Comparison of ENCODE assay signal across 22 cellular contexts in genomic region chr4:186762865-186763264, GRCh38. TPM values are rescaled to one million over a fixed set of nuclear protein-coding genes. Genes with fewer than 3 reads are reported as not detected.
A peak's percentile ranks its signal among the peaks of the same experiment; 100 is the strongest.
DNase-seq lines count a peak whose midpoint lies in the region; ATAC-seq and TF ChIP-seq lines count a peak whose summit lies in the region.
"Had no signal": no experiment of that assay in that cellular context is flagged by ENCODE, and none has a peak within 500 bp of the region (broad histone marks: within the 10 kb centered on the region; RNA-seq: fewer than 3 reads in every experiment).

No MANE protein-coding gene starts in this region.

- H3K9me3 ChIP-seq in HCT116 (ENCODE audit: control insufficient read depth in 1 of 2, insufficient read depth in 1 of 2, low read depth in 1 of 2, low read length in 2 of 2) (no peaks in the 10 kb centered on the region), Karpas-422 (ENCODE audit: low read length) (no peaks in the 10 kb centered on the region), Panc1 (ENCODE audit: control insufficient read depth, insufficient read depth, low read depth, low read length) (no peaks in the 10 kb centered on the region)
- H3K9me3 ChIP-seq: BE2C had no signal

- H3K36me3 ChIP-seq in HCT116 (ENCODE audit: control insufficient read depth in 1 of 2, insufficient read depth in 2 of 2, low read length in 2 of 2) (no peaks in the 10 kb centered on the region), Karpas-422 (ENCODE audit: insufficient read depth, low read length) (no peaks in the 10 kb centered on the region), Panc1 (ENCODE audit: control insufficient read depth, insufficient read depth, low read length) (no peaks in the 10 kb centered on the region)
- H3K36me3 ChIP-seq: BE2C had no signal

- no peaks in the 10 kb centered on the region for H3K79me2 ChIP-seq in HCT116 (ENCODE audit: insufficient read depth, low read length)
- H3K79me2 ChIP-seq in Karpas-422 (ENCODE audit: low read length), result no peaks in the 10 kb centered on the region

- in situ Hi-C loops in Panc1 (cut with HindIII; ENCODE audit: low pct_unique_long_range_greater_than_20kb, low sequenced_read_pairs), result no loop called here

- H3K9me2 ChIP-seq in HCT116 (ENCODE audit: insufficient read depth), result no peaks in the 10 kb centered on the region
- no peaks in the 10 kb centered on the region for H3K9me2 ChIP-seq in Karpas-422 (replicated peaks; ENCODE audit: insufficient read depth, low read length)

- no peak for TF ChIP-seq POLR2A in HCT116 (IDR thresholded peaks at IDR 0.05; ENCODE audit: borderline replicate concordance, extremely low read depth, insufficient read depth, insufficient read length)

- POLR2A ChIA-PET in HCT116 (lab: Charles Lee) (no interaction called here), Panc1 (lab: Charles Lee) (no interaction called here)

- no peak overlapping the region for H3K4me2 ChIP-seq in HCT116 (ENCODE audit: low read length)
- H3K4me2 ChIP-seq in Karpas-422 (ENCODE audit: low read depth, low read length, poor library complexity, severe bottlenecking), result peak overlapping the region; percentile 61

- H3K9ac ChIP-seq in HCT116 (ENCODE audit: low read length), result no peak overlapping the region
- no peak overlapping the region for H3K9ac ChIP-seq in Karpas-422 (ENCODE audit: low read length)
- H3K9ac ChIP-seq: GM23248 had no signal

- no peak for ATAC-seq in HCT116
- 0 out of 2 replicates have a peak, but pooled peaks have one; percentile 39 for ATAC-seq in Panc1
- peak; percentile 27 for ATAC-seq in foreskin keratinocyte
- ATAC-seq: GM12878 had no signal

- peaks cover 17 to 27% of the 10 kb centered on the region in 2 experiments for H3K4me1 ChIP-seq in HCT116 (ENCODE audit: control insufficient read depth in 1 of 2, insufficient read depth in 2 of 2, low read length in 2 of 2)
- H3K4me1 ChIP-seq in Karpas-422 (ENCODE audit: low read length), result peaks cover 45% of the 10 kb centered on the region
- peaks cover 9% of the 10 kb centered on the region for H3K4me1 ChIP-seq in Panc1 (ENCODE audit: control insufficient read depth, insufficient read depth, low read length)
- peaks cover 16% of the 10 kb centered on the region for H3K4me1 ChIP-seq in foreskin keratinocyte
- H3K4me1 ChIP-seq: BE2C had no signal

- no peak for TF ChIP-seq CTCF in HCT116 (IDR thresholded peaks at IDR 0.05 in 2 of 3, conservative IDR thresholded peaks at IDR 0.05 in 1 of 3; ENCODE audit: borderline replicate concordance in 1 of 3, insufficient read depth in 1 of 3, low read depth in 2 of 3, low read length in 2 of 3)
- TF ChIP-seq CTCF in Panc1 (IDR thresholded peaks at IDR 0.05), result no peak
- no peak for TF ChIP-seq CTCF in foreskin keratinocyte (conservative IDR thresholded peaks at IDR 0.05)

- intact Hi-C loops in HCT116 (cut with micrococcal nuclease) (no loop called here), Panc1 (cut with micrococcal nuclease; ENCODE audit: unreplicated experiment) (no loop called here)

- no peak for TF ChIP-seq RAD21 in HCT116 (IDR thresholded peaks at IDR 0.05; ENCODE audit: low read depth)

- H3K27me3 ChIP-seq in HCT116 (ENCODE audit: insufficient read depth, low read length) (no peaks in the 10 kb centered on the region), Karpas-422 (ENCODE audit: low read length) (no peaks in the 10 kb centered on the region), Panc1 (ENCODE audit: control insufficient read depth, insufficient read depth, low read length) (no peaks in the 10 kb centered on the region), foreskin keratinocyte (no peaks in the 10 kb centered on the region)
- H3K27me3 ChIP-seq: BE2C had no signal

- CTCF ChIA-PET in HCT116 (lab: Charles Lee), result no interaction called here
- CTCF ChIA-PET in Panc1 (lab: Charles Lee), result no interaction called here

- H2AFZ ChIP-seq in HCT116 (ENCODE audit: low read depth, low read length, poor library complexity, severe bottlenecking) (peak overlapping the region; percentile 42), Karpas-422 (ENCODE audit: low read length) (no peak overlapping the region)
- H2AFZ ChIP-seq: GM23248 had no signal

- H4K20me1 ChIP-seq in HCT116 (ENCODE audit: insufficient read depth) (no peaks in the 10 kb centered on the region), Karpas-422 (ENCODE audit: insufficient read depth, low read depth, low read length) (no peaks in the 10 kb centered on the region)

- BruUV-seq in HCT116 (replicated peaks; lab: Mats Ljungman, UMichigan), result no TSS peak
- no TSS peak for BruUV-seq in Panc1 (replicated peaks; lab: Mats Ljungman, UMichigan)

- no peak overlapping the region for H3K27ac ChIP-seq in HCT116 (ENCODE audit: low read depth, low read length)
- H3K27ac ChIP-seq in Karpas-422 (ENCODE audit: low read length), result no peak overlapping the region
- no peak overlapping the region; the same call in 1 of the 2 replicates for H3K27ac ChIP-seq in Panc1 (ENCODE audit: low read length)
- H3K27ac ChIP-seq in foreskin keratinocyte, result no peak overlapping the region
- H3K27ac ChIP-seq: GM23248 had no signal

- no peak for DNase-seq in HCT116 (ENCODE audit: low read depth, low spot score)
- DNase-seq in Karpas-422, result no peak
- no peak for DNase-seq in Panc1 (ENCODE audit: low read depth, low spot score)
- no peak for DNase-seq in foreskin keratinocyte
- DNase-seq in stimulated activated naive CD4-positive, alpha-beta T cell (lab: John Stamatoyannopoulos, UW), result no peak
- DNase-seq in H4 (ENCODE audit: low spot score), result no peak
- no peak for DNase-seq in NCI-H345 treated with DMSO at 0.1 percent for 48 hours (lab: John Stamatoyannopoulos, UW; ENCODE audit: unreplicated experiment)
- DNase-seq: ACHN; BE2C; C1 segment of cervical spinal cord; CD4-positive, CD25-positive, alpha-beta regulatory T cell; CD8-positive, alpha-beta memory T cell; COR-L47; DMS 273 treated with DMSO at 0.1 percent for 48 hours; DMS53; DND-41; EL; GM23248; HCEC 1CT; KBM-7 had no signal

- H3K4me3 ChIP-seq in HCT116 (replicated peaks in 1 of 2; ENCODE audit: low read depth in 1 of 2, low read length in 2 of 2) (no peak overlapping the region), Karpas-422 (ENCODE audit: low read length) (no peak overlapping the region), Panc1 (ENCODE audit: low read depth in 2 of 2, low read length in 2 of 2) (no peak overlapping the region)
- H3K4me3 ChIP-seq: GM12878, GM23248 had no signal

- RAD21 ChIA-PET in HCT116 (lab: Charles Lee; ENCODE audit: low non-redundant PET in 1 of 2, low total read pairs in 2 of 2, uncharacterized antibody in 2 of 2, unreplicated experiment in 2 of 2), result no interaction called here

TF ChIP-seq in HCT116, 20 proteins besides CTCF, POLR2A, EP300 and RAD21 (continues in another document):
- TF ChIP-seq ELF1 (IDR thresholded peaks at IDR 0.05; ENCODE audit: borderline replicate concordance, low read depth) (no peak), ZNF274 (IDR thresholded peaks at IDR 0.05; ENCODE audit: low read depth, low read length) (no peak), JUND (IDR thresholded peaks at IDR 0.05) (no peak), CBX3 (IDR thresholded peaks at IDR 0.05; ENCODE audit: low read depth) (no peak), TCF7L2 (IDR thresholded peaks at IDR 0.05; ENCODE audit: borderline replicate concordance, extremely low read depth, insufficient read depth, insufficient read length) (no peak), SIN3A (IDR thresholded peaks at IDR 0.05; ENCODE audit: low read depth) (no peak), SRF (IDR thresholded peaks at IDR 0.05; ENCODE audit: low read depth) (no peak), ZFX (IDR thresholded peaks at IDR 0.05) (no peak), POLR2AphosphoS5 (IDR thresholded peaks at IDR 0.05; ENCODE audit: low read depth, low read length) (no peak), ATF3 (IDR thresholded peaks at IDR 0.05) (no peak), EZH2 (IDR thresholded peaks at IDR 0.05) (no peak), CEBPB (IDR thresholded peaks at IDR 0.05; ENCODE audit: low read depth) (no peak), YY1 (IDR thresholded peaks at IDR 0.05; ENCODE audit: extremely low read depth, insufficient replicate concordance, low read depth, low read length) (no peak), MAX (IDR thresholded peaks at IDR 0.05) (no peak), EGR1 (IDR thresholded peaks at IDR 0.05; ENCODE audit: low read depth) (no peak), ZBTB33 (IDR thresholded peaks at IDR 0.05; ENCODE audit: extremely low read depth, insufficient replicate concordance, low read length) (no peak), SP1 (IDR thresholded peaks at IDR 0.05; ENCODE audit: low read depth) (no peak), EZH2phosphoT487 (IDR thresholded peaks at IDR 0.05; ENCODE audit: borderline replicate concordance) (no peak), FOSL1 (IDR thresholded peaks at IDR 0.05; ENCODE audit: low read depth) (no peak)

RNA-seq across cellular contexts. Expression of gene FAT1, which starts 39.2 kb away (rescaled TPM):
- total RNA-seq in HCT116 (2021; ENCODE audit: unreplicated experiment) (676 TPM), Panc1 (2021; ENCODE audit: unreplicated experiment) (288 TPM), foreskin keratinocyte (288 and 372 TPM in 2 replicates)
- polyA plus RNA-seq in HCT116 (2012), result 458 and 528 TPM in 2 replicates
- 0.15 TPM in 1 of 2 replicates, not detected in the other for total RNA-seq in Karpas-422 (2014; rRNA removed; shearing (Covaris generic); ENCODE audit: low replicate concordance)
- polyA plus RNA-seq in Panc1 (2012; ENCODE audit: insufficient read length), result 203 TPM
- 76.3 and 112 TPM in 2 replicates for polyA plus RNA-seq in foreskin keratinocyte
- 71.1 and 71.6 TPM in 2 replicates for total RNA-seq in H4 (2014; rRNA removed; shearing (Covaris generic))
- total RNA-seq: CD4-positive, CD25-positive, alpha-beta regulatory T cell; CD8-positive, alpha-beta memory T cell had no signal
- polyA plus RNA-seq: CD8-positive, alpha-beta memory T cell; IgD-negative memory B cell had no signal

Comparison
In these comparisons a context has a peak if more than half of its experiments do, and no peak if none do; other contexts are left out.
1. RNA of gene FAT1, which starts 39.2 kb away (total RNA-seq): 676 TPM in HCT116 (single experiment), 288 to 372 TPM in foreskin keratinocyte, 288 TPM in Panc1 (single experiment) and 71.1 to 71.6 TPM in H4; 0.15 TPM in Karpas-422; every median in the first group is over 10 times any median in the second.